11 cellular contexts compared by ENCODE assay signal in genomic region chr3:50245251-50245745, GRCh38. TPM values are rescaled to one million over a fixed set of nuclear protein-coding genes. Genes with fewer than 3 reads are reported as not detected.
DNase-seq lines count a peak whose midpoint lies in the region; ATAC-seq, FAIRE-seq and TF ChIP-seq lines count a peak whose summit lies in the region.
"Had no signal": no experiment of that assay in that cellular context is flagged by ENCODE, and none has a peak within 500 bp of the region (broad histone marks: within the 10 kb centered on the region; RNA-seq: fewer than 3 reads in every experiment).

No MANE protein-coding gene starts in this region.

- peak overlapping the region; percentile 99 for H3K4me3 Mint-ChIP-seq in activated T-helper 17 cell treated with anti-CD3 and anti-CD28 coated beads, Interleukin-2, amount 50 U/mL, for 72 hours
- H3K4me3 Mint-ChIP-seq in stimulated activated naive CD8-positive, alpha-beta T cell treated with anti-CD3 and anti-CD28 coated beads, Interleukin-15, amount 100 ng/mL, for 72 hours, result peak overlapping the region; percentile 86 to 91

- H3K9me1 ChIP-seq in keratinocyte (ENCODE audit: control insufficient read depth, extremely low read depth, insufficient read depth, low read length), result peaks cover 3% of the 10 kb centered on the region

- dilution Hi-C loops in keratinocyte (cut with MboI; ENCODE audit: extremely low pct_ligation_motif_present, low sequenced_read_pairs), result no loop called here

- H3K79me2 ChIP-seq in keratinocyte (ENCODE audit: control insufficient read depth, insufficient read depth, low read length), result peaks cover 85% of the 10 kb centered on the region

- peaks cover 48% of the 10 kb centered on the region for H3K36me3 Mint-ChIP-seq in activated T-helper 17 cell treated with anti-CD3 and anti-CD28 coated beads, Interleukin-2, amount 50 U/mL, for 72 hours (ENCODE audit: low read depth)

- H3K9me3 ChIP-seq in keratinocyte (ENCODE audit: control insufficient read depth, low read depth, low read length), result no peaks in the 10 kb centered on the region

- no peak for TF ChIP-seq CTCF in keratinocyte (optimal IDR thresholded peaks at IDR 0.05 in 1 of 3, IDR thresholded peaks at IDR 0.05 in 1 of 3, conservative IDR thresholded peaks at IDR 0.05 in 1 of 3; ENCODE audit: extremely low read depth in 1 of 3, insufficient read depth in 2 of 3, low read length in 3 of 3)

- peak overlapping the region in 1 of 3 experiments; percentile 61 for H3K4me3 ChIP-seq in keratinocyte (ENCODE audit: control insufficient read depth in 2 of 3, extremely low read depth in 1 of 3, insufficient read depth in 2 of 3, low read depth in 1 of 3, low read length in 3 of 3)

- H3K27me3 ChIP-seq in keratinocyte (ENCODE audit: control insufficient read depth, extremely low read depth, insufficient read depth, low read length), result no peaks in the 10 kb centered on the region

- peak; percentile 25 for DNase-seq in DMS53 (lab: John Stamatoyannopoulos, UW)
- DNase-seq in DMS53 treated with DMSO at 0.1 percent for 48 hours (lab: John Stamatoyannopoulos, UW; ENCODE audit: unreplicated experiment), result no peak
- DNase-seq in keratinocyte (ENCODE audit: low read depth, low spot score), result no peak
- DNase-seq in stimulated activated naive CD8-positive, alpha-beta T cell treated with anti-CD3 and anti-CD28 coated beads, Interleukin-15, amount 100 ng/mL, for 72 hours, result no peak
- DNase-seq in HK-2 (ENCODE audit: unreplicated experiment), result no peak
- DNase-seq in stimulated activated CD4-positive, alpha-beta T cell treated with anti-CD3 and anti-CD28 coated beads, Interleukin-4, amount 100 ng/mL, for 24 hours, result no peak
- no peak for DNase-seq in SKM-1 (lab: John Stamatoyannopoulos, UW; ENCODE audit: unreplicated experiment)
- DNase-seq: NCI-H524 treated with DMSO at 0.1 percent for 48 hours had no signal

- peaks cover 12 to 23% of the 10 kb centered on the region in 2 experiments for H3K36me3 ChIP-seq in keratinocyte (ENCODE audit: control insufficient read depth in 2 of 2, extremely low read depth in 1 of 2, insufficient read depth in 2 of 2, low read length in 2 of 2)

- peaks cover 17% of the 10 kb centered on the region for H4K20me1 ChIP-seq in keratinocyte (ENCODE audit: control insufficient read depth, extremely low read depth, insufficient read depth, low read length)

- no peaks in the 10 kb centered on the region for H3K27me3 Mint-ChIP-seq in activated T-helper 17 cell treated with anti-CD3 and anti-CD28 coated beads, Interleukin-2, amount 50 U/mL, for 72 hours
- H3K27me3 Mint-ChIP-seq in stimulated activated naive CD8-positive, alpha-beta T cell treated with anti-CD3 and anti-CD28 coated beads, Interleukin-15, amount 100 ng/mL, for 72 hours, result no peaks in the 10 kb centered on the region

- peaks cover 48% of the 10 kb centered on the region for H3K4me1 Mint-ChIP-seq in activated T-helper 17 cell treated with anti-CD3 and anti-CD28 coated beads, Interleukin-2, amount 50 U/mL, for 72 hours
- H3K4me1 Mint-ChIP-seq in stimulated activated naive CD8-positive, alpha-beta T cell treated with anti-CD3 and anti-CD28 coated beads, Interleukin-15, amount 100 ng/mL, for 72 hours, result peaks cover 96% of the 10 kb centered on the region

- H3K9me3 Mint-ChIP-seq in activated T-helper 17 cell treated with anti-CD3 and anti-CD28 coated beads, Interleukin-2, amount 50 U/mL, for 72 hours, result no peaks in the 10 kb centered on the region
- H3K9me3 Mint-ChIP-seq in stimulated activated naive CD8-positive, alpha-beta T cell treated with anti-CD3 and anti-CD28 coated beads, Interleukin-15, amount 100 ng/mL, for 72 hours, result no peaks in the 10 kb centered on the region

- peak overlapping the region; percentile 76 for H3K9ac ChIP-seq in keratinocyte (ENCODE audit: control insufficient read depth, extremely low read depth, insufficient read depth, low read length)

- no peak for ATAC-seq in activated T-helper 17 cell treated with anti-CD3 and anti-CD28 coated beads, Interleukin-2, amount 50 U/mL, for 72 hours (replicated peaks)
- ATAC-seq in stimulated activated naive CD8-positive, alpha-beta T cell treated with anti-CD3 and anti-CD28 coated beads, Interleukin-15, amount 100 ng/mL, for 72 hours, result no peak

- H3K27ac Mint-ChIP-seq in activated T-helper 17 cell treated with anti-CD3 and anti-CD28 coated beads, Interleukin-2, amount 50 U/mL, for 72 hours, result peak overlapping the region; percentile 99
- peak overlapping the region; percentile 24 to 76 for H3K27ac Mint-ChIP-seq in stimulated activated naive CD8-positive, alpha-beta T cell treated with anti-CD3 and anti-CD28 coated beads, Interleukin-15, amount 100 ng/mL, for 72 hours

- peaks cover 71% of the 10 kb centered on the region for H3K4me1 ChIP-seq in keratinocyte (ENCODE audit: control insufficient read depth, extremely low read depth, insufficient read depth, low read length)

- H2AFZ ChIP-seq in keratinocyte (ENCODE audit: control insufficient read depth, low read length), result no peak overlapping the region

- H3K27ac ChIP-seq in keratinocyte (ENCODE audit: control insufficient read depth, insufficient read depth, low read length), result peak overlapping the region; percentile 86
- H3K27ac ChIP-seq: 22Rv1 had no signal

- peak overlapping the region; percentile 85 for H3K4me2 ChIP-seq in keratinocyte (ENCODE audit: control insufficient read depth, extremely low read depth, insufficient read depth, low read depth, low read length)

- FAIRE-seq in keratinocyte (lab: Jason Lieb, UNC), result no peak
- FAIRE-seq: endometrium had no signal

RNA-seq across cellular contexts. Expression of gene GNAI2, which starts 9.3 kb away (rescaled TPM):
- 100 to 1,000 TPM; 283 to 392 TPM for total RNA-seq in activated T-helper 17 cell treated with anti-CD3 and anti-CD28 coated beads, Interleukin-2, amount 50 U/mL, for 72 hours
- polyA plus RNA-seq in keratinocyte, result 268 to 419 TPM (median 341 TPM) in 3 replicates
- 90.9 TPM for polyA plus RNA-seq in keratinocyte (2011; ENCODE audit: low read depth)
- 360 and 497 TPM in 2 replicates for polyA plus RNA-seq in keratinocyte (2011; cell fraction: cytosol; rRNA removed)
- polyA plus RNA-seq in keratinocyte (2011; cell fraction: nucleus; rRNA removed), result 163 and 215 TPM in 2 replicates
- 96.9 and 241 TPM in 2 replicates for polyA plus RNA-seq in keratinocyte (2012; ENCODE audit: low replicate concordance)
- polyA minus RNA-seq in keratinocyte, result 357 to 545 TPM (median 495 TPM) in 3 replicates
- polyA minus RNA-seq in keratinocyte (2011; cell fraction: cytosol; rRNA and poly(A)+ RNA removed), result 236 TPM
- polyA minus RNA-seq in keratinocyte (2011; cell fraction: nucleus; rRNA and poly(A)+ RNA removed), result 63.3 and 89.7 TPM in 2 replicates

RNA-seq across cellular contexts. Expression of gene SEMA3B, which starts 23.6 kb away (rescaled TPM):
- 1 to 10 TPM; 1.2 to 2.3 TPM for total RNA-seq in activated T-helper 17 cell treated with anti-CD3 and anti-CD28 coated beads, Interleukin-2, amount 50 U/mL, for 72 hours
- polyA plus RNA-seq in keratinocyte, result 0.33 to 0.81 TPM (median 0.58 TPM) in 3 replicates
- polyA plus RNA-seq in keratinocyte (2011; ENCODE audit: low read depth), result 1.2 TPM
- 0.23 and 0.26 TPM in 2 replicates for polyA plus RNA-seq in keratinocyte (2011; cell fraction: cytosol; rRNA removed)
- 2.5 and 3.3 TPM in 2 replicates for polyA plus RNA-seq in keratinocyte (2011; cell fraction: nucleus; rRNA removed)
- 0.52 and 0.86 TPM in 2 replicates for polyA plus RNA-seq in keratinocyte (2012; ENCODE audit: low replicate concordance)
- 0.29 to 0.33 TPM (median 0.30 TPM) in 3 replicates for polyA minus RNA-seq in keratinocyte
- 8.8 TPM for polyA minus RNA-seq in keratinocyte (2011; cell fraction: cytosol; rRNA and poly(A)+ RNA removed)
- 2.9 and 3.7 TPM in 2 replicates for polyA minus RNA-seq in keratinocyte (2011; cell fraction: nucleus; rRNA and poly(A)+ RNA removed)

RNA-seq across cellular contexts. Expression of gene LSMEM2, which starts 33.6 kb away (rescaled TPM):
- total RNA-seq in activated T-helper 17 cell treated with anti-CD3 and anti-CD28 coated beads, Interleukin-2, amount 50 U/mL, for 72 hours, result under 1 TPM in 1 of 2 donors, not detected in 1; 0.34 TPM
- not detected in 3 replicates for polyA plus RNA-seq in keratinocyte
- not detected for polyA plus RNA-seq in keratinocyte (2011; ENCODE audit: low read depth)
- not detected in 2 replicates for polyA plus RNA-seq in keratinocyte (2011; cell fraction: cytosol; rRNA removed)
- polyA plus RNA-seq in keratinocyte (2011; cell fraction: nucleus; rRNA removed), result 0.17 TPM in 1 of 2 replicates, not detected in the other
- polyA plus RNA-seq in keratinocyte (2012; ENCODE audit: low replicate concordance), result not detected in 2 replicates
- not detected in 3 replicates for polyA minus RNA-seq in keratinocyte
- polyA minus RNA-seq in keratinocyte (2011; cell fraction: cytosol; rRNA and poly(A)+ RNA removed), result not detected
- not detected in 2 replicates for polyA minus RNA-seq in keratinocyte (2011; cell fraction: nucleus; rRNA and poly(A)+ RNA removed)

RNA-seq across cellular contexts. Expression of gene SLC38A3, which starts 40.2 kb away (rescaled TPM):
- total RNA-seq in activated T-helper 17 cell treated with anti-CD3 and anti-CD28 coated beads, Interleukin-2, amount 50 U/mL, for 72 hours, result under 1 TPM in 1 of 2 donors, not detected in 1; 0.71 TPM
- polyA plus RNA-seq in keratinocyte, result not detected in 3 replicates
- polyA plus RNA-seq in keratinocyte (2011; ENCODE audit: low read depth), result 0.22 TPM
- polyA plus RNA-seq in keratinocyte (2011; cell fraction: cytosol; rRNA removed), result 0.02 and 0.12 TPM in 2 replicates
- 0.12 and 0.36 TPM in 2 replicates for polyA plus RNA-seq in keratinocyte (2011; cell fraction: nucleus; rRNA removed)
- polyA plus RNA-seq in keratinocyte (2012; ENCODE audit: low replicate concordance), result 0.39 TPM in 1 of 2 replicates, not detected in the other
- not detected in 3 replicates for polyA minus RNA-seq in keratinocyte
- not detected for polyA minus RNA-seq in keratinocyte (2011; cell fraction: cytosol; rRNA and poly(A)+ RNA removed)
- polyA minus RNA-seq in keratinocyte (2011; cell fraction: nucleus; rRNA and poly(A)+ RNA removed), result 0.32 TPM in 1 of 2 replicates, not detected in the other

RNA-seq across cellular contexts. Expression of gene IFRD2, which starts 46.9 kb away (rescaled TPM):
- total RNA-seq in activated T-helper 17 cell treated with anti-CD3 and anti-CD28 coated beads, Interleukin-2, amount 50 U/mL, for 72 hours, result 100 to 1,000 TPM in 1 of 2 donors, 10 to 100 TPM in 1; 59.2 to 139 TPM
- 43.1 to 90.4 TPM (median 50.3 TPM) in 3 replicates for polyA plus RNA-seq in keratinocyte
- polyA plus RNA-seq in keratinocyte (2011; ENCODE audit: low read depth), result 25.7 TPM
- polyA plus RNA-seq in keratinocyte (2011; cell fraction: cytosol; rRNA removed), result 48.9 and 70.6 TPM in 2 replicates
- polyA plus RNA-seq in keratinocyte (2011; cell fraction: nucleus; rRNA removed), result 110 and 122 TPM in 2 replicates
- 67.8 and 89.0 TPM in 2 replicates for polyA plus RNA-seq in keratinocyte (2012; ENCODE audit: low replicate concordance)
- polyA minus RNA-seq in keratinocyte, result 48.6 to 148 TPM (median 53.7 TPM) in 3 replicates
- polyA minus RNA-seq in keratinocyte (2011; cell fraction: cytosol; rRNA and poly(A)+ RNA removed), result 67.9 TPM
- polyA minus RNA-seq in keratinocyte (2011; cell fraction: nucleus; rRNA and poly(A)+ RNA removed), result 32.0 and 34.3 TPM in 2 replicates
